ENCODE assay signal across 9 cellular contexts in genomic region chrX:119880552-119881437, GRCh38. TPM values are rescaled to one million over a fixed set of nuclear protein-coding genes. Genes with fewer than 3 reads are reported as not detected.
DNase-seq lines count a peak whose midpoint lies in the region; ATAC-seq, FAIRE-seq and TF ChIP-seq lines count a peak whose summit lies in the region.
"Had no signal": no experiment of that assay in that cellular context is flagged by ENCODE, and none has a peak within 500 bp of the region (broad histone marks: within the 10 kb centered on the region; RNA-seq: fewer than 3 reads in every experiment).

No MANE protein-coding gene starts in this region.

- H3K36me3 Mint-ChIP-seq in activated naive CD8-positive, alpha-beta T cell, result no peaks in the 10 kb centered on the region

- no TSS peak for BruUV-seq in PC-3 (replicated peaks; lab: Mats Ljungman, UMichigan)

- POLR2A ChIA-PET in PC-3 (lab: Charles Lee; ENCODE audit: unreplicated experiment), result interaction anchor here (0.5 to 0.6 kb wide), 2 partner anchors 89 to 1154 kb away, joined by 3 read pairs; partner anchors contain the start of gene RPL39

- H3F3A ChIP-seq in PC-3 (ENCODE audit: low read length, unreplicated experiment) (no peaks in the 10 kb centered on the region), smooth muscle cell (ENCODE audit: low read depth) (no peaks in the 10 kb centered on the region)

- no peak overlapping the region for H3K4me2 ChIP-seq in PC-3 (ENCODE audit: low read length)
- no peak overlapping the region for H3K4me2 ChIP-seq in smooth muscle cell

- no peaks in the 10 kb centered on the region for H3K9me3 ChIP-seq in PC-3 (ENCODE audit: low read length)
- H3K9me3 ChIP-seq in left ventricle myocardium inferior (replicated peaks), result no peaks in the 10 kb centered on the region
- H3K9me3 ChIP-seq in smooth muscle cell (replicated peaks; ENCODE audit: low read depth), result no peaks in the 10 kb centered on the region

- H3K4me3 ChIP-seq in PC-3 (ENCODE audit: low read length) (no peak overlapping the region), left ventricle myocardium inferior (no peak overlapping the region), smooth muscle cell (no peak overlapping the region)

- H3K36me3 ChIP-seq in PC-3 (ENCODE audit: low read depth, low read length) (peaks cover 5% of the 10 kb centered on the region), left ventricle myocardium inferior (peaks cover 19% of the 10 kb centered on the region), smooth muscle cell (ENCODE audit: low read depth) (no peaks in the 10 kb centered on the region)

- H3K9ac ChIP-seq in PC-3 (ENCODE audit: low read length) (no peak overlapping the region), smooth muscle cell (ENCODE audit: low read depth) (no peak overlapping the region)

- TF ChIP-seq CTCF in PC-3 (conservative IDR thresholded peaks at IDR 0.05; ENCODE audit: low read depth, low read length) (peak; percentile 70), left ventricle myocardium inferior (IDR thresholded peaks at IDR 0.05; ENCODE audit: borderline replicate concordance) (peak; percentile 59), smooth muscle cell (IDR thresholded peaks at IDR 0.05; ENCODE audit: borderline replicate concordance, insufficient read depth, poor library complexity, severe bottlenecking) (peak; percentile 43)

- H3K79me2 ChIP-seq in PC-3 (ENCODE audit: low read length) (no peaks in the 10 kb centered on the region), smooth muscle cell (ENCODE audit: low read depth) (no peaks in the 10 kb centered on the region)

- H4K20me1 ChIP-seq in PC-3 (ENCODE audit: low read length), result no peaks in the 10 kb centered on the region; the same call in 1 of the 2 replicates
- H4K20me1 ChIP-seq in smooth muscle cell (ENCODE audit: low read depth), result no peaks in the 10 kb centered on the region

- H3K4me3 Mint-ChIP-seq in activated naive CD8-positive, alpha-beta T cell, result no peak overlapping the region

- H2AFZ ChIP-seq in PC-3 (ENCODE audit: low read length) (no peak overlapping the region), smooth muscle cell (ENCODE audit: low read depth) (no peak overlapping the region)

- 57% methylated on average over 11 of the region's 11 CpGs for WGBS in smooth muscle cell (ENCODE audit: low lambda C conversion rate)

- H3K4me1 ChIP-seq in PC-3 (ENCODE audit: insufficient read depth, low read length) (no peaks in the 10 kb centered on the region), left ventricle myocardium inferior (no peaks in the 10 kb centered on the region), smooth muscle cell (ENCODE audit: low read depth) (no peaks in the 10 kb centered on the region)

- CTCF ChIA-PET in PC-3 (lab: Charles Lee), result no interaction called here

- no peaks in the 10 kb centered on the region for H3K9me2 ChIP-seq in PC-3 (replicated peaks; ENCODE audit: low read length)

- H3K4me1 Mint-ChIP-seq in activated naive CD8-positive, alpha-beta T cell (ENCODE audit: low read depth), result peaks cover 23% of the 10 kb centered on the region

- H3K27ac ChIP-seq in PC-3 (ENCODE audit: low read length) (no peak overlapping the region), left ventricle myocardium inferior (replicated peaks) (no peak overlapping the region), smooth muscle cell (ENCODE audit: low read depth) (no peak overlapping the region)

- ATAC-seq in HG03442 (IDR thresholded peaks at IDR 0.05; ENCODE audit: unreplicated experiment) (peak; percentile 66), PC-3 (peak; percentile 98), HG02623 (IDR thresholded peaks at IDR 0.05; ENCODE audit: unreplicated experiment) (no peak)

- peak overlapping the region; percentile 77 for H3K27ac Mint-ChIP-seq in activated naive CD8-positive, alpha-beta T cell

- H3K27me3 ChIP-seq in PC-3 (ENCODE audit: low read length) (no peaks in the 10 kb centered on the region), left ventricle myocardium inferior (ENCODE audit: low read depth) (no peaks in the 10 kb centered on the region), smooth muscle cell (ENCODE audit: low read depth) (no peaks in the 10 kb centered on the region)

- H3K27me3 Mint-ChIP-seq in activated naive CD8-positive, alpha-beta T cell, result no peaks in the 10 kb centered on the region

- DNase-seq in DMS53 (lab: John Stamatoyannopoulos, UW) (peak; percentile 84), GM19239 (ENCODE audit: insufficient read length, low spot score) (no peak), PC-3 (peak; percentile 69), left ventricle myocardium inferior (no peak), smooth muscle cell (lab: John Stamatoyannopoulos, UW; ENCODE audit: unreplicated experiment) (no peak)

- intact Hi-C loops in PC-3 (cut with micrococcal nuclease) (no loop called here), left ventricle myocardium inferior (cut with micrococcal nuclease) (no loop called here)

- no peaks in the 10 kb centered on the region for H3K9me3 Mint-ChIP-seq in activated naive CD8-positive, alpha-beta T cell (ENCODE audit: low read depth)

- peak; percentile 91 for FAIRE-seq in GM19239 (lab: Jason Lieb, UNC)

RNA-seq across cellular contexts. Expression of gene NDUFA1, which starts 9.2 kb away (rescaled TPM):
- total RNA-seq in PC-3 (2014; rRNA removed) (122 and 167 TPM in 2 replicates), left ventricle myocardium inferior (584 TPM), smooth muscle cell (76.4 and 95.9 TPM in 2 replicates)
- 282 and 313 TPM in 2 replicates for polyA plus RNA-seq in smooth muscle cell

RNA-seq across cellular contexts. Expression of gene RNF113A, which starts 9.3 kb away (rescaled TPM):
- total RNA-seq in PC-3 (2014; rRNA removed), result 13.8 and 18.6 TPM in 2 replicates
- 9.3 TPM for total RNA-seq in left ventricle myocardium inferior
- total RNA-seq in smooth muscle cell, result 16.9 and 25.7 TPM in 2 replicates
- 19.0 and 19.7 TPM in 2 replicates for polyA plus RNA-seq in smooth muscle cell

RNA-seq across cellular contexts. Expression of gene AKAP14, which starts 14.9 kb away (rescaled TPM):
- total RNA-seq in PC-3 (2014; rRNA removed), result not detected in 2 replicates
- not detected for total RNA-seq in left ventricle myocardium inferior
- total RNA-seq in smooth muscle cell, result not detected in 2 replicates
- polyA plus RNA-seq in smooth muscle cell, result 0.40 and 2.1 TPM in 2 replicates
- polyA plus RNA-seq: adipose tissue had no signal

RNA-seq across cellular contexts. Expression of gene UPF3B, which starts 28.0 kb away (rescaled TPM):
- total RNA-seq in PC-3 (2014; rRNA removed) (4.7 and 8.1 TPM in 2 replicates), left ventricle myocardium inferior (3.5 TPM), smooth muscle cell (2.8 and 3.7 TPM in 2 replicates)
- 7.9 and 13.0 TPM in 2 replicates for polyA plus RNA-seq in smooth muscle cell

Comparison
In these comparisons a context has a peak if more than half of its experiments do, and no peak if none do; other contexts are left out.
1. DNase-seq: peak in DMS53 (single experiment) and PC-3 (single experiment); none in GM19239 (single experiment), left ventricle myocardium inferior (single experiment) and smooth muscle cell (single experiment).
2. Peak in every context shown above with its lines, with median percentiles within 50 percentile points of each other: CTCF ChIP-seq.